7 cellular contexts compared by ENCODE assay signal in the genomic region with DNA sequence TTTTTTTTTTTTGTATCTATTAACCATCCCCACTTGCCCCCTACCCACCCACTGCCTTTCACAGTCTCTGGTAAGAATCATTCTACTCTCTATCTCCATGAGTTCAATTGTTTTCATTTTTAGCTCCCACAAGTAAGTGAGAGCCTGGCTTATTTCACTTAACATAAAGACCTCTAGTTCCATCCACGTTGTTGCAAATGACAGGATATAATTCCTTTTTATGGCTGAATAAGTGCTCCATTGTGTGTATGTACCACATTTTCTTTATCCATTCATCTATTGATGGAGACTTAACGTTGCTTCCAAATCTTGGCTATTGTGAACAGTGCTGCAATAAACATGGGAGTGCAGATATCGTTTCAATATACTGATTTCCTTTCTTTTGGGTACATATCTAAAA.
"Had no signal": no experiment of that assay in that cellular context is flagged by ENCODE, and none has a peak within 500 bp of the region (broad histone marks: within the 10 kb centered on the region; RNA-seq: fewer than 3 reads in every experiment).

No MANE protein-coding gene starts in this region.

- ATAC-seq: HCT116, K562 had no signal

- H3K9me3 Mint-ChIP-seq: HFFc6 had no signal

- H3K4me3 Mint-ChIP-seq: HFFc6 had no signal

- H3K27ac Mint-ChIP-seq: HFFc6 had no signal

- DNase-seq: GM23248, GOT3, H7, HFFc6, IMR-90 had no signal
